In genomic region chr15:73344051-73344450, GRCh38 we compare ENCODE assay signal across 15 cellular contexts. TPM values are rescaled to one million over a fixed set of nuclear protein-coding genes. Genes with fewer than 3 reads are reported as not detected.
"Had no signal": no experiment of that assay in that cellular context is flagged by ENCODE, and none has a peak within 500 bp of the region (broad histone marks: within the 10 kb centered on the region; RNA-seq: fewer than 3 reads in every experiment).

No MANE protein-coding gene starts in this region.

- ATAC-seq: activated CD4-positive, CD25-positive, alpha-beta regulatory T cell treated with anti-CD3 and anti-CD28 coated beads, Interleukin-2, amount 50 U/mL, for 24 hours; activated naive CD4-positive, alpha-beta T cell treated with anti-CD3 and anti-CD28 coated beads, Interleukin-2, amount 50 U/mL, for 72 hours; lower lobe of right lung; pancreas had no signal

- DNase-seq: activated CD4-positive, alpha-beta T cell treated with anti-CD3 and anti-CD28 coated beads, Interleukin-2, amount 50 U/mL, for 4 hours; activated effector memory CD4-positive, alpha-beta T cell treated with Interleukin-2 at 50 U/mL for 16 hours; activated T-cell treated with anti-CD3 and anti-CD28 coated beads, Interleukin-2, amount 50 U/mL, for 24 hours; amygdala; left cardiac atrium; lower lobe of right lung; naive B cell; pancreas; stimulated activated CD4-positive, alpha-beta T cell treated with anti-CD3 and anti-CD28 coated beads, Interleukin-15, amount 100 ng/mL, for 24 hours; stimulated activated CD4-positive, alpha-beta T cell treated with anti-CD3 and anti-CD28 coated beads, Interleukin-4, amount 100 ng/mL, for 4 hours; stomach; uterus had no signal

RNA-seq across cellular contexts. Expression of gene HCN4, which starts 24.7 kb away (rescaled TPM):
- total RNA-seq: thoracic aorta had no signal
